In the genomic region with DNA sequence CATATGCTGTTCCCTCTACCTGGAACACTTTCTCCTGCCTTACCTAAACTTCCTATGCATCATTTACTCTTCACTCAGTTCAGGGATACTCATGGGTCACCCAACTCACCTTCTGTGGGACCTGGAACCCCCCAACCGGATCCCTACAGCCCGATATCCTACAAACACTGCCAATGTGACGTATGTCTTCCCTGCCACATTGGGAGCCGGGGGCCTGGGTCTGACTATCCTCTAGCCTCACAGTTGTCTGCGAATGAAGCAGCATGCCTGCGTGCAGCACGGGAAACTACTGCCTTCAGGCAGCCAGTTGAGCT, we compare ENCODE assay signal across 8 cellular contexts. TPM values are rescaled to one million over a fixed set of nuclear protein-coding genes. Genes with fewer than 3 reads are reported as not detected.
DNase-seq lines count a peak whose midpoint lies in the region; ATAC-seq and TF ChIP-seq lines count a peak whose summit lies in the region.

No MANE protein-coding gene starts in this region.

- peak overlapping the region in 58 of 59 donors; percentile 20 to 100 (median 98) for H3K27ac ChIP-seq in dorsolateral prefrontal cortex

- H3K4me3 ChIP-seq in BJ (ENCODE audit: low read depth, low read length) (peak overlapping the region; percentile 85), Loucy (ENCODE audit: low read length, poor library complexity, severe bottlenecking) (peak overlapping the region; percentile 85), dorsolateral prefrontal cortex (peak overlapping the region; percentile 64 to 100 (median 86))

- in situ Hi-C loops in GM13977 (cut with MboI; ENCODE audit: low pct_unique_long_range_greater_than_20kb, low sequenced_read_pairs, unreplicated experiment), result no loop called here

- POLR2A ChIA-PET in BJ (lab: Charles Lee), result interaction anchor here (0.7 kb wide), 1 partner anchor 13 kb away, joined by 5 read pairs; no protein-coding TSS in a partner anchor

- H3K9me2 ChIP-seq in Loucy (replicated peaks; ENCODE audit: low read depth, low read length), result no peaks in the 10 kb centered on the region

- peak overlapping the region; percentile 61 for H2AFZ ChIP-seq in Loucy (ENCODE audit: low read length)

- intact Hi-C loops in dorsolateral prefrontal cortex (cut with DNase I), result loop anchor here (5.0 to 10.0 kb wide), 5 partner anchors 215 to 1155 kb away; a partner anchor contains a TSS

- TF ChIP-seq CTCF in BJ (IDR thresholded peaks at IDR 0.05; ENCODE audit: insufficient read depth, low read depth, low read length) (no peak), Loucy (conservative IDR thresholded peaks at IDR 0.05; ENCODE audit: low read length) (no peak), dorsolateral prefrontal cortex (IDR thresholded peaks at IDR 0.05 in 54 of 56, conservative IDR thresholded peaks at IDR 0.05 in 2 of 56; ENCODE audit: low read depth in 1 of 56, partially characterized antibody in 56 of 56) (no peak), GM13977 (IDR thresholded peaks at IDR 0.05; ENCODE audit: extremely low read depth, insufficient read depth, missing control alignments) (no peak)

- H3K4me2 ChIP-seq in Loucy (ENCODE audit: low read depth, low read length, poor library complexity, severe bottlenecking), result peak overlapping the region; percentile 98

- H3K4me1 ChIP-seq in Loucy (ENCODE audit: insufficient read depth, low read length, poor library complexity, severe bottlenecking), result peaks cover 33% of the 10 kb centered on the region

- peaks cover 42 to 47% of the 10 kb centered on the region in 2 donors for H3K4me1 Mint-ChIP-seq in natural killer cell treated with Interleukin-12 subunit alpha and Interleukin-12 subunit beta and Interleukin-15 and Interleukin-18, amount 100 ng/mL, for 72 hours (ENCODE audit: low read depth in 2 of 2)

- peaks cover 6% of the 10 kb centered on the region for H3K36me3 Mint-ChIP-seq in natural killer cell treated with Interleukin-12 subunit alpha and Interleukin-12 subunit beta and Interleukin-15 and Interleukin-18, amount 100 ng/mL, for 72 hours

- H3K9ac ChIP-seq in Loucy (ENCODE audit: low read depth, low read length, poor library complexity, severe bottlenecking), result peak overlapping the region; percentile 91

- H3K27me3 ChIP-seq in BJ (ENCODE audit: control insufficient read depth, insufficient read depth, low read length) (no peaks in the 10 kb centered on the region), Loucy (ENCODE audit: insufficient read depth, low read length, poor library complexity, severe bottlenecking) (no peaks in the 10 kb centered on the region), dorsolateral prefrontal cortex (no peaks in the 10 kb centered on the region)

- H3K4me3 Mint-ChIP-seq in natural killer cell treated with Interleukin-12 subunit alpha and Interleukin-12 subunit beta and Interleukin-15 and Interleukin-18, amount 100 ng/mL, for 72 hours, result peak overlapping the region; percentile 98

- ATAC-seq in natural killer cell treated with Interleukin-12 subunit alpha and Interleukin-12 subunit beta and Interleukin-15 and Interleukin-18, amount 100 ng/mL, for 72 hours, result no peak
- ATAC-seq in HG03159 (IDR thresholded peaks at IDR 0.05; ENCODE audit: unreplicated experiment), result no peak

- peaks cover 40% of the 10 kb centered on the region for H3K79me2 ChIP-seq in Loucy (ENCODE audit: insufficient read depth, low read length)

- peak overlapping the region; percentile 93 to 96 for H3K27ac Mint-ChIP-seq in natural killer cell treated with Interleukin-12 subunit alpha and Interleukin-12 subunit beta and Interleukin-15 and Interleukin-18, amount 100 ng/mL, for 72 hours

- no peaks in the 10 kb centered on the region for H3K9me3 Mint-ChIP-seq in natural killer cell treated with Interleukin-12 subunit alpha and Interleukin-12 subunit beta and Interleukin-15 and Interleukin-18, amount 100 ng/mL, for 72 hours

- CTCF ChIA-PET in BJ (lab: Yijun Ruan, JAX), result interaction anchor here (0.8 to 7.3 kb wide), 7 partner anchors 7 to 203 kb away, joined by 3 to 98 read pairs (median 4); a partner anchor contains a TSS

- no peak for DNase-seq in BJ (ENCODE audit: low read depth)
- no peak for DNase-seq in dorsolateral prefrontal cortex
- no peak for DNase-seq in natural killer cell treated with Interleukin-12 subunit alpha and Interleukin-12 subunit beta and Interleukin-15 and Interleukin-18, amount 100 ng/mL, for 72 hours (ENCODE audit: low spot score)
- no peak for DNase-seq in stimulated activated CD4-positive, alpha-beta T cell treated with anti-CD3 and anti-CD28 coated beads, Interleukin-4, amount 100 ng/mL, for 1 hour
- DNase-seq in SHP77 treated with DMSO at 0.1 percent for 48 hours (lab: John Stamatoyannopoulos, UW), result no peak
- DNase-seq in GM13977 (ENCODE audit: low spot score), result no peak

- peaks cover 2% of the 10 kb centered on the region; the same call in 1 of the 2 replicates for H3F3A ChIP-seq in Loucy (ENCODE audit: low read depth)

- H3K36me3 ChIP-seq in BJ (ENCODE audit: control insufficient read depth, insufficient read depth, low read length) (peaks cover 18% of the 10 kb centered on the region), Loucy (ENCODE audit: insufficient read depth, low read length) (peaks cover 15% of the 10 kb centered on the region; the same call in 1 of the 2 replicates)

- no peaks in the 10 kb centered on the region for H3K9me3 ChIP-seq in Loucy (ENCODE audit: insufficient read depth, low read depth, low read length)

- H4K20me1 ChIP-seq in Loucy (ENCODE audit: insufficient read depth, low read length, poor library complexity, severe bottlenecking), result peaks cover 10% of the 10 kb centered on the region

- H3K27me3 Mint-ChIP-seq in natural killer cell treated with Interleukin-12 subunit alpha and Interleukin-12 subunit beta and Interleukin-15 and Interleukin-18, amount 100 ng/mL, for 72 hours, result no peaks in the 10 kb centered on the region

RNA-seq across cellular contexts. Expression of a gene that starts 0.4 kb away (rescaled TPM):
- 31.4 and 45.0 TPM in 2 replicates for polyA plus RNA-seq in BJ (2011; rRNA removed)
- polyA minus RNA-seq in BJ (2011; rRNA and poly(A)+ RNA removed), result 18.3 and 42.5 TPM in 2 replicates
- 10 to 100 TPM; 24.6 to 51.7 (median 35.3) TPM for total RNA-seq in dorsolateral prefrontal cortex
- total RNA-seq in natural killer cell treated with Interleukin-12 subunit alpha and Interleukin-12 subunit beta and Interleukin-15 and Interleukin-18, amount 100 ng/mL, for 72 hours, result 10 to 100 TPM; 42.3 to 44.6 TPM

RNA-seq across cellular contexts. Expression of a gene that starts 0.5 kb away (rescaled TPM):
- 22.3 and 39.3 TPM in 2 replicates for polyA plus RNA-seq in BJ (2011; rRNA removed)
- 16.0 and 22.9 TPM in 2 replicates for polyA minus RNA-seq in BJ (2011; rRNA and poly(A)+ RNA removed)
- 10 to 100 TPM in 113 of 120 experiments, 1 to 10 TPM in 7; 7.6 to 20.0 (median 13.4) TPM for total RNA-seq in dorsolateral prefrontal cortex
- total RNA-seq in natural killer cell treated with Interleukin-12 subunit alpha and Interleukin-12 subunit beta and Interleukin-15 and Interleukin-18, amount 100 ng/mL, for 72 hours, result 10 to 100 TPM; 36.9 to 38.2 TPM

RNA-seq across cellular contexts. Expression of a gene that starts 4.6 kb away (rescaled TPM):
- 0.65 and 1.3 TPM in 2 replicates for polyA plus RNA-seq in BJ (2011; rRNA removed)
- 0.52 and 0.57 TPM in 2 replicates for polyA minus RNA-seq in BJ (2011; rRNA and poly(A)+ RNA removed)
- total RNA-seq in dorsolateral prefrontal cortex, result 1 to 10 TPM; 1.1 to 7.6 (median 3.1) TPM
- 1 to 10 TPM in 1 of 2 donors, under 1 TPM in 1; 0.95 to 1.4 TPM for total RNA-seq in natural killer cell treated with Interleukin-12 subunit alpha and Interleukin-12 subunit beta and Interleukin-15 and Interleukin-18, amount 100 ng/mL, for 72 hours

RNA-seq across cellular contexts. Expression of a gene that starts 9.2 kb away (rescaled TPM):
- 47.0 and 75.4 TPM in 2 replicates for polyA plus RNA-seq in BJ (2011; rRNA removed)
- 39.3 and 64.8 TPM in 2 replicates for polyA minus RNA-seq in BJ (2011; rRNA and poly(A)+ RNA removed)
- 10 to 100 TPM; 19.2 to 33.5 (median 26.4) TPM for total RNA-seq in dorsolateral prefrontal cortex
- total RNA-seq in natural killer cell treated with Interleukin-12 subunit alpha and Interleukin-12 subunit beta and Interleukin-15 and Interleukin-18, amount 100 ng/mL, for 72 hours, result 10 to 100 TPM; 29.6 to 32.8 TPM

RNA-seq across cellular contexts. Expression of a gene that starts 9.5 kb away (rescaled TPM):
- polyA plus RNA-seq in BJ (2011; rRNA removed), result 55.2 and 80.2 TPM in 2 replicates
- 22.0 and 33.1 TPM in 2 replicates for polyA minus RNA-seq in BJ (2011; rRNA and poly(A)+ RNA removed)
- total RNA-seq in dorsolateral prefrontal cortex, result 10 to 100 TPM; 10.1 to 23.5 (median 15.5) TPM
- 10 to 100 TPM; 48.2 to 65.4 TPM for total RNA-seq in natural killer cell treated with Interleukin-12 subunit alpha and Interleukin-12 subunit beta and Interleukin-15 and Interleukin-18, amount 100 ng/mL, for 72 hours
